Comparison of ENCODE assay signal across 9 cellular contexts in genomic region chr15:74134387-74135027, GRCh38. TPM values are rescaled to one million over a fixed set of nuclear protein-coding genes. Genes with fewer than 3 reads are reported as not detected.
DNase-seq lines count a peak whose midpoint lies in the region; ATAC-seq and TF ChIP-seq lines count a peak whose summit lies in the region.
"Had no signal": no experiment of that assay in that cellular context is flagged by ENCODE, and none has a peak within 500 bp of the region (broad histone marks: within the 10 kb centered on the region; RNA-seq: fewer than 3 reads in every experiment).

No MANE protein-coding gene starts in this region.

- peak; percentile 45 for DNase-seq in ELR (ENCODE audit: low read depth)
- DNase-seq in RPMI7951 (ENCODE audit: low read depth): peak; percentile 56
- DNase-seq in foreskin melanocyte: peak; percentile 58
- DNase-seq in progenitor cell of endocrine pancreas (ENCODE audit: low spot score, unreplicated experiment): no peak
- DNase-seq in NCI-H187 (lab: John Stamatoyannopoulos, UW): no peak

- H3K9me3 Mint-ChIP-seq in progenitor cell of endocrine pancreas (ENCODE audit: low read depth): no peaks in the 10 kb centered on the region

- ATAC-seq in HG02571 (IDR thresholded peaks at IDR 0.05; ENCODE audit: unreplicated experiment) (no peak), gastroesophageal sphincter (no peak), GM19328 (IDR thresholded peaks at IDR 0.05; ENCODE audit: unreplicated experiment) (no peak)

- no peaks in the 10 kb centered on the region for H3K36me3 ChIP-seq in gastroesophageal sphincter

- no peak for TF ChIP-seq POLR2A in gastroesophageal sphincter (IDR thresholded peaks at IDR 0.05)

- H3K9me3 ChIP-seq in gastroesophageal sphincter: peaks cover 0 to 16% (median 0%) of the 10 kb centered on the region in 3 donors

- peaks cover 14% of the 10 kb centered on the region for H3K4me1 Mint-ChIP-seq in progenitor cell of endocrine pancreas (ENCODE audit: low read depth)

- no peak overlapping the region for H3K27ac Mint-ChIP-seq in progenitor cell of endocrine pancreas

- H3K27me3 Mint-ChIP-seq in progenitor cell of endocrine pancreas: peaks cover 89% of the 10 kb centered on the region

- peaks cover 97% of the 10 kb centered on the region for H3K27me3 ChIP-seq in gastroesophageal sphincter

- no peak overlapping the region for H3K4me3 ChIP-seq in gastroesophageal sphincter

- no peak overlapping the region for H3K27ac ChIP-seq in gastroesophageal sphincter

- no peak for TF ChIP-seq EP300 in gastroesophageal sphincter (IDR thresholded peaks at IDR 0.05)

- peaks cover 0 to 64% (median 27%) of the 10 kb centered on the region in 3 donors for H3K4me1 ChIP-seq in gastroesophageal sphincter

- no peaks in the 10 kb centered on the region for H3K36me3 Mint-ChIP-seq in progenitor cell of endocrine pancreas (ENCODE audit: insufficient read depth)

- H3K4me3 Mint-ChIP-seq in progenitor cell of endocrine pancreas (ENCODE audit: low read depth): no peak overlapping the region

- no CpG with 5 or more reads among the region's 53 CpGs for WGBS in gastroesophageal sphincter (ENCODE audit: low coverage in 1 of 2), 2 donors

- peak; percentile 60 for TF ChIP-seq CTCF in progenitor cell of endocrine pancreas (IDR thresholded peaks at IDR 0.05; ENCODE audit: unreplicated experiment)
- peak in 2 of 4 experiments; percentile 19 to 63 for TF ChIP-seq CTCF in gastroesophageal sphincter (IDR thresholded peaks at IDR 0.05)

RNA-seq across cellular contexts. Expression of gene ISLR2, which starts 4.1 kb away (rescaled TPM):
- total RNA-seq in RPMI7951 (2014; rRNA removed; shearing (Covaris generic)): 0.72 and 1.8 TPM in 2 replicates
- total RNA-seq in progenitor cell of endocrine pancreas (0.14 and 0.42 TPM in 2 replicates), gastroesophageal sphincter (1 to 10 TPM in 3 of 4 donors, under 1 TPM in 1; 0.54 to 5.4 (median 1.5) TPM)
- total RNA-seq: HT1080 had no signal

RNA-seq across cellular contexts. Expression of gene ISLR, which starts 39.0 kb away (rescaled TPM):
- 2.5 and 8.8 TPM in 2 replicates for total RNA-seq in RPMI7951 (2014; rRNA removed; shearing (Covaris generic))
- total RNA-seq in progenitor cell of endocrine pancreas (not detected in 2 replicates), gastroesophageal sphincter (100 to 1,000 TPM in 2 of 4 donors, 10 to 100 TPM in 2; 52.6 to 152 (median 89.5) TPM)

RNA-seq across cellular contexts. Expression of gene GOLGA6A, which starts 52.2 kb away (rescaled TPM):
- total RNA-seq in RPMI7951 (2014; rRNA removed; shearing (Covaris generic)): not detected in 2 replicates
- total RNA-seq in progenitor cell of endocrine pancreas: 0.64 and 0.89 TPM in 2 replicates
- 1 to 10 TPM in 1 of 4 donors, under 1 TPM in 2, not detected in 1; 0.15 to 1.3 (median 0.31) TPM for total RNA-seq in gastroesophageal sphincter
- total RNA-seq: HT1080 had no signal

Comparison
In these comparisons a context has a peak if more than half of its experiments do, and no peak if none do; other contexts are left out.
1. DNase-seq: peak in ELR (single experiment), RPMI7951 (single experiment) and foreskin melanocyte (single experiment); none in progenitor cell of endocrine pancreas (single experiment) and NCI-H187 (0 of 2).